Comparison of ENCODE assay signal across 7 cellular contexts in genomic region chr5:34838785-34839714, GRCh38. TPM values are rescaled to one million over a fixed set of nuclear protein-coding genes. Genes with fewer than 3 reads are reported as not detected.
DNase-seq lines count a peak whose midpoint lies in the region; ATAC-seq, FAIRE-seq and TF ChIP-seq lines count a peak whose summit lies in the region.

TTC23L (plus strand) TSS chr5:34839164; CDS start chr5:34840672, 1,508 bp downstream.

- H3K9me3 ChIP-seq in keratinocyte (ENCODE audit: control insufficient read depth, low read depth, low read length) = no peaks in the 10 kb centered on the region

- H3K4me3 ChIP-seq in keratinocyte (ENCODE audit: control insufficient read depth in 2 of 3, extremely low read depth in 1 of 3, insufficient read depth in 2 of 3, low read depth in 1 of 3, low read length in 3 of 3) = peak within 1 kb of the TSS; percentile 64 to 89 (median 81)

- H3K79me2 ChIP-seq in keratinocyte (ENCODE audit: control insufficient read depth, insufficient read depth, low read length) = no peaks in the 10 kb centered on the region

- H3K27ac ChIP-seq in keratinocyte (ENCODE audit: control insufficient read depth, insufficient read depth, low read length) = peak within 1 kb of the TSS; percentile 25

- peak within 1 kb of the TSS; percentile 84 for H3K4me3 Mint-ChIP-seq in central memory CD8-positive, alpha-beta T cell

- H3K27me3 ChIP-seq in keratinocyte (ENCODE audit: control insufficient read depth, extremely low read depth, insufficient read depth, low read length) = no peaks in the 10 kb centered on the region

- H3K36me3 ChIP-seq in keratinocyte (ENCODE audit: control insufficient read depth in 2 of 2, extremely low read depth in 1 of 2, insufficient read depth in 2 of 2, low read length in 2 of 2) = no peaks in the 10 kb centered on the region

- peaks cover 12% of the 10 kb centered on the region for H3K36me3 Mint-ChIP-seq in central memory CD8-positive, alpha-beta T cell (ENCODE audit: insufficient read depth)

- H3K4me1 Mint-ChIP-seq in central memory CD8-positive, alpha-beta T cell = peaks cover 13% of the 10 kb centered on the region

- no peak for FAIRE-seq in keratinocyte (lab: Jason Lieb, UNC)

- no peak for TF ChIP-seq CTCF in keratinocyte (optimal IDR thresholded peaks at IDR 0.05 in 1 of 3, IDR thresholded peaks at IDR 0.05 in 1 of 3, conservative IDR thresholded peaks at IDR 0.05 in 1 of 3; ENCODE audit: extremely low read depth in 1 of 3, insufficient read depth in 2 of 3, low read length in 3 of 3)

- peak within 1 kb of the TSS; percentile 95 for H3K4me2 ChIP-seq in keratinocyte (ENCODE audit: control insufficient read depth, extremely low read depth, insufficient read depth, low read depth, low read length)

- peak within 1 kb of the TSS; percentile 74 for H3K9ac ChIP-seq in keratinocyte (ENCODE audit: control insufficient read depth, extremely low read depth, insufficient read depth, low read length)

- no peaks in the 10 kb centered on the region for H3K9me3 Mint-ChIP-seq in central memory CD8-positive, alpha-beta T cell

- peaks cover 9% of the 10 kb centered on the region for H3K4me1 ChIP-seq in keratinocyte (ENCODE audit: control insufficient read depth, extremely low read depth, insufficient read depth, low read length)

- peak within 1 kb of the TSS; percentile 99 for H2AFZ ChIP-seq in keratinocyte (ENCODE audit: control insufficient read depth, low read length)

- ATAC-seq in GM18520 (IDR thresholded peaks at IDR 0.05; ENCODE audit: unreplicated experiment) = peak; percentile 95
- ATAC-seq in HG03025 (IDR thresholded peaks at IDR 0.05; ENCODE audit: low FRiP score, unreplicated experiment) = peak; percentile 98
- peak; percentile 96 for ATAC-seq in central memory CD8-positive, alpha-beta T cell (replicated peaks; ENCODE audit: extremely low read depth, poor library complexity, severe bottlenecking)

- peak within 1 kb of the TSS; percentile 95 for H3K27ac Mint-ChIP-seq in central memory CD8-positive, alpha-beta T cell (ENCODE audit: low read depth)

- H3K9me1 ChIP-seq in keratinocyte (ENCODE audit: control insufficient read depth, extremely low read depth, insufficient read depth, low read length) = no peaks in the 10 kb centered on the region

- H4K20me1 ChIP-seq in keratinocyte (ENCODE audit: control insufficient read depth, extremely low read depth, insufficient read depth, low read length) = no peaks in the 10 kb centered on the region

- H3K27me3 Mint-ChIP-seq in central memory CD8-positive, alpha-beta T cell = peaks cover 19% of the 10 kb centered on the region

- dilution Hi-C loops in keratinocyte (cut with MboI; ENCODE audit: extremely low pct_ligation_motif_present, low sequenced_read_pairs) = no loop called here

- peak; percentile 99 for DNase-seq in NCI-H2081 (lab: John Stamatoyannopoulos, UW)
- DNase-seq in activated CD4-positive, CD25-positive, alpha-beta regulatory T cell treated with anti-CD3 and anti-CD28 coated beads, Interleukin-2, amount 50 U/mL, for 16 hours (ENCODE audit: low read depth, low spot score) = peak; percentile 71
- peak; percentile 78 to 87 for DNase-seq in central memory CD8-positive, alpha-beta T cell (ENCODE audit: low spot score in 2 of 2)
- peak; percentile 17 for DNase-seq in keratinocyte (ENCODE audit: low read depth, low spot score)
- peak; percentile 85 for DNase-seq in stimulated activated CD4-positive, alpha-beta T cell treated with anti-CD3 and anti-CD28 coated beads, Interleukin-12 subunit alpha, Interleukin-12 subunit beta, amount 100 ng/mL, for 4 hours

RNA-seq across cellular contexts. Expression of gene TTC23L, which starts in this region (rescaled TPM):
- polyA plus RNA-seq in keratinocyte = 0.04 to 0.12 TPM in 2 of 3 replicates, not detected in the other
- polyA plus RNA-seq in keratinocyte (2011; ENCODE audit: low read depth) = 0.42 TPM
- not detected in 2 replicates for polyA plus RNA-seq in keratinocyte (2011; cell fraction: cytosol; rRNA removed)
- 0.18 and 0.19 TPM in 2 replicates for polyA plus RNA-seq in keratinocyte (2011; cell fraction: nucleus; rRNA removed)
- 0.08 TPM in 1 of 2 replicates, not detected in the other for polyA plus RNA-seq in keratinocyte (2012; ENCODE audit: low replicate concordance)
- polyA minus RNA-seq in keratinocyte = not detected in 3 replicates
- not detected for polyA minus RNA-seq in keratinocyte (2011; cell fraction: cytosol; rRNA and poly(A)+ RNA removed)
- polyA minus RNA-seq in keratinocyte (2011; cell fraction: nucleus; rRNA and poly(A)+ RNA removed) = 0.78 TPM in 1 of 2 replicates, not detected in the other

Comparison
In these comparisons a context has a peak if more than half of its experiments do, and no peak if none do; other contexts are left out.
1. Peak in every context shown above with its lines: DNase-seq, ATAC-seq, H3K4me3 ChIP-seq and H3K27ac ChIP-seq.
2. Peak in DNase-seq, H3K4me3 ChIP-seq, H3K27ac ChIP-seq, H3K9ac ChIP-seq and H3K4me2 ChIP-seq in keratinocyte; RNA of the gene not detected or under 1 TPM.
3. DNase-seq: peak in every context shown above with its lines; median percentile 99 in NCI-H2081; 85 in stimulated activated CD4-positive, alpha-beta T cell treated with anti-CD3 and anti-CD28 coated beads, Interleukin-12 subunit alpha, Interleukin-12 subunit beta, amount 100 ng/mL, for 4 hours; 82 in central memory CD8-positive, alpha-beta T cell; 71 in activated CD4-positive, CD25-positive, alpha-beta regulatory T cell treated with anti-CD3 and anti-CD28 coated beads, Interleukin-2, amount 50 U/mL, for 16 hours; 17 in keratinocyte.